In the genomic region with DNA sequence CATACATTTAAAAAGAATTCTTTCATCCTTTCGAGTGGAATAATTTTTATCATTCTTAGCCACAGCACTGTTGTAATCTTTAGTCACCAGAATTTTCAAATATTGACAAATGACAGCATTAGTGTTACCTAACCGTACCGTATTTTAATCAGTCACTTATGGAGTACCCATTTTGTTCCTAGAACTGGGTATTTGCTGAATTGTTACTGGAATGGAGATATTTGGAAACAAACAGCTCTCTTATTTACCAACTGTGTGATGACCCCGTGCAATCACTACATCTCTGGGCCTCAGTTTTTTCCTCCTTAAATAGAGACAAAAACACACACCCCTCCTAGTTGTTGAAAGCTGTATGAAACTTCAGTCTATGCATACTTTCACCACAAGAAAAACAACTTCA, we compare ENCODE assay signal across 31 cellular contexts. TPM values are rescaled to one million over a fixed set of nuclear protein-coding genes. Genes with fewer than 3 reads are reported as not detected.
"Had no signal": no experiment of that assay in that cellular context is flagged by ENCODE, and none has a peak within 500 bp of the region (broad histone marks: within the 10 kb centered on the region; RNA-seq: fewer than 3 reads in every experiment).

No MANE protein-coding gene starts in this region.

- ATAC-seq: esophagus mucosa; foreskin keratinocyte; gastroesophageal sphincter; heart right ventricle; naive thymus-derived CD4-positive, alpha-beta T cell; stimulated activated effector memory CD8-positive, alpha-beta T cell treated with anti-CD3 and anti-CD28 coated beads, Interleukin-12 subunit alpha, Interleukin-12 subunit beta, amount 100 ng/mL, for 72 hours had no signal

- H3K9me3 ChIP-seq: colonic mucosa, gastroesophageal sphincter, prostate gland, right atrium auricular region, sigmoid colon, stomach, thyroid gland, vagina had no signal

- H3K27me3 ChIP-seq: colonic mucosa, gastroesophageal sphincter, heart right ventricle, neural progenitor cell, right atrium auricular region, sigmoid colon, stomach, thyroid gland, vagina had no signal

- H2AFZ ChIP-seq: neural progenitor cell had no signal

- H3K36me3 ChIP-seq: colonic mucosa, gastroesophageal sphincter, heart right ventricle, neural progenitor cell, prostate gland, right atrium auricular region, sigmoid colon, stomach, thyroid gland, vagina had no signal

- H3K4me3 ChIP-seq: colonic mucosa, gastroesophageal sphincter, heart right ventricle, neural progenitor cell, prostate gland, right atrium auricular region, sigmoid colon, stomach, thyroid gland, vagina had no signal

- H3K4me2 ChIP-seq: neural progenitor cell had no signal

- H3K27ac ChIP-seq: colonic mucosa, epithelial cell of prostate, foreskin keratinocyte, gastroesophageal sphincter, heart right ventricle, neural progenitor cell, prostate gland, right atrium auricular region, sigmoid colon, stomach, thyroid gland, vagina had no signal

- H3K4me1 ChIP-seq: colonic mucosa, foreskin keratinocyte, heart right ventricle, prostate gland, right atrium auricular region, sigmoid colon, thyroid gland, vagina had no signal

- FAIRE-seq: keratinocyte had no signal

- DNase-seq: colonic mucosa; effector CD8-positive, alpha-beta T cell; endodermal cell; foreskin keratinocyte; glutamatergic neuron; heart right ventricle; naive thymus-derived CD4-positive, alpha-beta T cell; sigmoid colon; stimulated activated CD4-positive, alpha-beta T cell treated with anti-CD3 and anti-CD28 coated beads, Interleukin-2, amount 100 ng/mL, for 24 hours; stimulated activated CD4-positive, alpha-beta T cell treated with anti-CD3 and anti-CD28 coated beads, Interleukin-4, amount 100 ng/mL, for 24 hours; stimulated activated naive CD4-positive, alpha-beta T cell treated with Interleukin-2 at 50 U/mL for 16 hours; stomach; thyroid gland had no signal

- H3K9ac ChIP-seq: neural progenitor cell had no signal

RNA-seq across cellular contexts. Expression of a gene that starts 7.9 kb away (rescaled TPM):
- total RNA-seq: colonic mucosa, endodermal cell, esophagus mucosa, fibroblast of lung, foreskin keratinocyte, lower leg skin, lung microvascular endothelial cell, mesothelial cell of epicardium, mucosa of gallbladder, osteoblast, prostate gland, right atrium auricular region, skeletal muscle tissue, temporal lobe, thyroid gland, ureter, vagina had no signal
- polyA plus RNA-seq: fibroblast of lung, foreskin keratinocyte, keratinocyte had no signal

RNA-seq across cellular contexts. Expression of a gene that starts 24.7 kb away (rescaled TPM):
- total RNA-seq: esophagus mucosa, fibroblast of lung, foreskin keratinocyte, lung microvascular endothelial cell, osteoblast, prostate gland, skeletal muscle tissue, stomach, temporal lobe, ureter, vagina had no signal
- polyA plus RNA-seq: fibroblast of lung, foreskin keratinocyte had no signal
